8 cellular contexts compared by ENCODE assay signal in genomic region chr16:89922884-89923639, GRCh38. TPM values are rescaled to one million over a fixed set of nuclear protein-coding genes. Genes with fewer than 3 reads are reported as not detected.
DNase-seq lines count a peak whose midpoint lies in the region; ATAC-seq, FAIRE-seq and TF ChIP-seq lines count a peak whose summit lies in the region.

Gene TUBB3 (plus strand): TSS chr16:89923342. CDS start chr16:89923402, 60 bp downstream.

- H3K4me1 ChIP-seq in H9 (ENCODE audit: insufficient read depth, low read length) = no peaks in the 10 kb centered on the region; the same call in 1 of the 2 replicates

- peak within 1 kb of the TSS; percentile 24 for H3K18ac ChIP-seq in H9 (ENCODE audit: insufficient read length, low read depth, low read length)

- no peak within 1 kb of the TSS for H3K4ac ChIP-seq in H9 (ENCODE audit: low read depth, low read length)

- DNase-seq in D341Med (ENCODE audit: low spot score) = peak; percentile 98
- DNase-seq in H9 = peak; percentile 86
- DNase-seq in NCI-H460 (ENCODE audit: extremely low read depth, low read depth) = peak; percentile 78
- peak; percentile 95 to 99 for DNase-seq in frontal cortex (ENCODE audit: low spot score in 2 of 2)

- no peak for TF ChIP-seq CTCF in H9 (conservative IDR thresholded peaks at IDR 0.05)
- TF ChIP-seq CTCF in nephron (IDR thresholded peaks at IDR 0.05; ENCODE audit: unreplicated experiment in 3 of 3) = no peak

- no peak within 1 kb of the TSS for H2BK20ac ChIP-seq in H9 (ENCODE audit: low read depth, low read length, poor library complexity, severe bottlenecking)

- no peak within 1 kb of the TSS for H3K14ac ChIP-seq in H9 (ENCODE audit: insufficient read depth, low read length)

- H2AK5ac ChIP-seq in H9 (ENCODE audit: insufficient read length, low read length) = no peak within 1 kb of the TSS

- H2BK15ac ChIP-seq in H9 (ENCODE audit: low read depth, low read length) = no peak within 1 kb of the TSS

- H3K4me1 Mint-ChIP-seq in H9 = peaks cover 27 to 40% of the 10 kb centered on the region in 2 experiments
- peaks cover 29% of the 10 kb centered on the region for H3K4me1 Mint-ChIP-seq in activated naive CD4-positive, alpha-beta T cell treated with anti-CD3 and anti-CD28 coated beads, Interleukin-2, amount 50 U/mL, for 24 hours
- peaks cover 5% of the 10 kb centered on the region for H3K4me1 Mint-ChIP-seq in nephron

- H3K23ac ChIP-seq in H9 (ENCODE audit: insufficient read length, low read depth, low read length) = no peak within 1 kb of the TSS

- H4K5ac ChIP-seq in H9 (ENCODE audit: insufficient read length, low read depth, low read length) = no peak within 1 kb of the TSS

- H3K9me3 Mint-ChIP-seq in H9 (no peaks in the 10 kb centered on the region; a peak in 1 of 5 replicates), nephron (no peaks in the 10 kb centered on the region)
- no peaks in the 10 kb centered on the region for H3K9me3 Mint-ChIP-seq in activated naive CD4-positive, alpha-beta T cell treated with anti-CD3 and anti-CD28 coated beads, Interleukin-2, amount 50 U/mL, for 24 hours

- H3K23me2 ChIP-seq in H9 (ENCODE audit: insufficient read length, low read depth, low read length, poor library complexity, severe bottlenecking) = peaks cover 23% of the 10 kb centered on the region

- peak within 1 kb of the TSS; percentile 8 for H3K9ac ChIP-seq in H9 (ENCODE audit: extremely low read depth, insufficient read length, low read length)

- no peak within 1 kb of the TSS for H3T11ph ChIP-seq in H9 (ENCODE audit: low read length)

- no peak within 1 kb of the TSS for H2BK5ac ChIP-seq in H9 (ENCODE audit: insufficient read length, low read length)

- 0 out of 2 replicates have a peak, but pooled peaks cover 2% of the 10 kb centered on the region for H3K79me2 ChIP-seq in H9 (ENCODE audit: insufficient read depth, low read length)

- H3K27me3 Mint-ChIP-seq in H9 (ENCODE audit: low read depth) (peaks cover 24% of the 10 kb centered on the region), nephron (ENCODE audit: low read depth) (peaks cover 58% of the 10 kb centered on the region)
- H3K27me3 Mint-ChIP-seq in activated naive CD4-positive, alpha-beta T cell treated with anti-CD3 and anti-CD28 coated beads, Interleukin-2, amount 50 U/mL, for 24 hours = peaks cover 26% of the 10 kb centered on the region

- no peak within 1 kb of the TSS for H4K8ac ChIP-seq in H9 (replicated peaks; ENCODE audit: insufficient read length, low read depth, low read length)

- no peaks in the 10 kb centered on the region for H3K9me3 ChIP-seq in H9 (ENCODE audit: control insufficient read depth, low read depth, low read length)

- ATAC-seq in HG03108 (IDR thresholded peaks at IDR 0.05; ENCODE audit: unreplicated experiment) = no peak
- ATAC-seq in HG03457 (IDR thresholded peaks at IDR 0.05; ENCODE audit: unreplicated experiment) = no peak

- WGBS in H9 (ENCODE audit: extremely low coverage, insufficient read length, low lambda C conversion rate) = no CpG with 5 or more reads among the region's 88 CpGs

- peak within 1 kb of the TSS; percentile 72 for H3K4me2 ChIP-seq in H9 (ENCODE audit: insufficient read depth, insufficient read length, low read length)

- no peaks in the 10 kb centered on the region for H4K20me1 ChIP-seq in H9 (ENCODE audit: control insufficient read depth, insufficient read depth, insufficient read length)

- no peak within 1 kb of the TSS for H4K91ac ChIP-seq in H9 (ENCODE audit: insufficient read length, low read depth, low read length)

- H3K79me1 ChIP-seq in H9 (ENCODE audit: insufficient read depth, low read depth, low read length, poor library complexity, severe bottlenecking) = peaks cover 3% of the 10 kb centered on the region

- no peak within 1 kb of the TSS for H2BK12ac ChIP-seq in H9 (ENCODE audit: insufficient read length, low read depth, low read length)

- peak within 1 kb of the TSS in 2 of 3 experiments; percentile 84 to 96; a peak in 5 of 7 replicates for H3K27ac Mint-ChIP-seq in H9
- H3K27ac Mint-ChIP-seq in activated naive CD4-positive, alpha-beta T cell treated with anti-CD3 and anti-CD28 coated beads, Interleukin-2, amount 50 U/mL, for 24 hours = no peak within 1 kb of the TSS
- H3K27ac Mint-ChIP-seq in nephron = peak within 1 kb of the TSS; percentile 72 to 81 (median 79)

- no peaks in the 10 kb centered on the region for H3K27me3 ChIP-seq in H9 (ENCODE audit: insufficient read depth, low read length)

- H3K56ac ChIP-seq in H9 (ENCODE audit: insufficient read length, low read depth, low read length) = no peak within 1 kb of the TSS

- H2AFZ ChIP-seq in H9 (ENCODE audit: low read length) = no peak within 1 kb of the TSS

- H3K36me3 Mint-ChIP-seq in H9 (ENCODE audit: insufficient read depth in 1 of 3, low read depth in 3 of 3) (peaks cover 0 to 6% (median 4%) of the 10 kb centered on the region in 3 experiments; a peak in 5 of 7 replicates), nephron (ENCODE audit: low read depth) (no peaks in the 10 kb centered on the region)
- no peaks in the 10 kb centered on the region for H3K36me3 Mint-ChIP-seq in activated naive CD4-positive, alpha-beta T cell treated with anti-CD3 and anti-CD28 coated beads, Interleukin-2, amount 50 U/mL, for 24 hours

- no peak within 1 kb of the TSS for H3K27ac ChIP-seq in H9 (ENCODE audit: insufficient read length, low read depth, low read length)

- H2BK120ac ChIP-seq in H9 (ENCODE audit: low read depth, low read length, poor library complexity, severe bottlenecking) = no peak within 1 kb of the TSS

- no peak for FAIRE-seq in frontal cortex (lab: Jason Lieb, UNC)

- H3K4me3 Mint-ChIP-seq in H9 (peak within 1 kb of the TSS; percentile 84 to 94), nephron (peak within 1 kb of the TSS; percentile 91 to 92 (median 91))
- H3K4me3 Mint-ChIP-seq in activated naive CD4-positive, alpha-beta T cell treated with anti-CD3 and anti-CD28 coated beads, Interleukin-2, amount 50 U/mL, for 24 hours = peak within 1 kb of the TSS; percentile 26

RNA-seq across cellular contexts. Expression of gene TUBB3, which starts in this region (rescaled TPM):
- total RNA-seq in H9 (2021) (164 and 176 TPM in 2 replicates), frontal cortex (3,334 TPM)
- total RNA-seq in NCI-H460 (2014; rRNA removed; shearing (Covaris generic)) = 68.3 and 75.9 TPM in 2 replicates
- 145 and 156 TPM in 2 replicates for polyA plus RNA-seq in NCI-H460 (2014; cell fraction: nucleus; rRNA removed)

Comparison
In these comparisons a context has a peak if more than half of its experiments do, and no peak if none do; other contexts are left out.
1. RNA of gene TUBB3 (total RNA-seq): 3,334 TPM in frontal cortex (single experiment); 164 to 176 TPM in H9 and 68.3 to 75.9 TPM in NCI-H460; every median in the first group is over 10 times any median in the second.
2. H3K4me3 Mint-ChIP-seq: peak in every context shown above with its lines; median percentile 91 in nephron; 89 in H9; 26 in activated naive CD4-positive, alpha-beta T cell treated with anti-CD3 and anti-CD28 coated beads, Interleukin-2, amount 50 U/mL, for 24 hours.
3. Peak in every context shown above with its lines, with median percentiles within 50 percentile points of each other: DNase-seq.